Comparison of ENCODE assay signal across 13 cellular contexts in the genomic region with DNA sequence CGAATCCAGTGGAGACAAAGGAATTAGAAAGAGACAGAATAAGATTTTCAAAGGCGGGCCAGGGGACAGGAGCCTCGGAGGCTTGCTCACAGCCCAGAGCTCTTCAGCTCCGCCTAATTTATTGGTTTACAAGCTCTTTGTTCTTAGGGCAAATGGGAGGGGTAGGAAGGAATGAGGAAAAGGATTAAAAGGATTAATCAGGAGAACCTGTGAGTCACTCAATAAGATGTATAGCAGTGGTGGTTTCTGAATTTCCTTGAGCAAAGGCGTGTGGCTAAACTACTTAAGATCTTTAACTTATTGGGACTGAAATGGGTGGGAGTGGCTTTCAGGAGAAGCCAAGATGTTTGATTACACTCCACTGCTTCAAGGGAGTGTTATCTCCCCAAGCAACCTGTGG.
"Had no signal": no experiment of that assay in that cellular context is flagged by ENCODE, and none has a peak within 500 bp of the region (broad histone marks: within the 10 kb centered on the region; RNA-seq: fewer than 3 reads in every experiment).

No MANE protein-coding gene starts in this region.

- H3K27ac Mint-ChIP-seq: activated naive CD8-positive, alpha-beta T cell treated with anti-CD3 and anti-CD28 coated beads, Interleukin-2, amount 50 U/mL, for 24 hours; stimulated activated naive CD8-positive, alpha-beta T cell treated with anti-CD3 and anti-CD28 coated beads, Interleukin-15, Interleukin-2, amounts not matched to agents 100 ng/mL and 50 ng/mL, for 24 hours had no signal

- H3K4me1 ChIP-seq: lower lobe of right lung, psoas muscle had no signal

- H3K36me3 ChIP-seq: lower lobe of right lung had no signal

- H3K4me3 Mint-ChIP-seq: activated naive CD8-positive, alpha-beta T cell treated with anti-CD3 and anti-CD28 coated beads, Interleukin-2, amount 50 U/mL, for 24 hours; neural crest cell; stimulated activated naive CD8-positive, alpha-beta T cell treated with anti-CD3 and anti-CD28 coated beads, Interleukin-15, Interleukin-2, amounts not matched to agents 100 ng/mL and 50 ng/mL, for 24 hours had no signal

- H3K4me3 ChIP-seq: dorsolateral prefrontal cortex, lower lobe of right lung, psoas muscle had no signal

- H3K27me3 Mint-ChIP-seq: activated naive CD8-positive, alpha-beta T cell treated with anti-CD3 and anti-CD28 coated beads, Interleukin-2, amount 50 U/mL, for 24 hours; stimulated activated naive CD8-positive, alpha-beta T cell treated with anti-CD3 and anti-CD28 coated beads, Interleukin-15, Interleukin-2, amounts not matched to agents 100 ng/mL and 50 ng/mL, for 24 hours had no signal

- H3K27ac ChIP-seq: dorsolateral prefrontal cortex, lower lobe of right lung, psoas muscle had no signal

- ATAC-seq: activated CD4-positive, CD25-positive, alpha-beta regulatory T cell treated with anti-CD3 and anti-CD28 coated beads, Interleukin-2, amount 50 U/mL, for 24 hours; activated naive CD8-positive, alpha-beta T cell treated with anti-CD3 and anti-CD28 coated beads, Interleukin-2, amount 50 U/mL, for 24 hours; left cardiac atrium; lower lobe of right lung; psoas muscle; sciatic nerve had no signal

- H3K9me3 Mint-ChIP-seq: activated naive CD8-positive, alpha-beta T cell treated with anti-CD3 and anti-CD28 coated beads, Interleukin-2, amount 50 U/mL, for 24 hours had no signal

- H3K4me1 Mint-ChIP-seq: activated naive CD8-positive, alpha-beta T cell treated with anti-CD3 and anti-CD28 coated beads, Interleukin-2, amount 50 U/mL, for 24 hours; neural crest cell had no signal

- DNase-seq: activated naive CD4-positive, alpha-beta T cell treated with Interleukin-2 at 50 U/mL for 16 hours; activated naive CD8-positive, alpha-beta T cell treated with anti-CD3 and anti-CD28 coated beads, Interleukin-2, amount 50 U/mL, for 24 hours; activated T-cell treated with anti-CD3 and anti-CD28 coated beads for 4 hours; aorta; dorsolateral prefrontal cortex; foreskin melanocyte; left cardiac atrium; lower lobe of right lung; psoas muscle had no signal
